ENCODE assay signal across 16 cellular contexts in the genomic region with DNA sequence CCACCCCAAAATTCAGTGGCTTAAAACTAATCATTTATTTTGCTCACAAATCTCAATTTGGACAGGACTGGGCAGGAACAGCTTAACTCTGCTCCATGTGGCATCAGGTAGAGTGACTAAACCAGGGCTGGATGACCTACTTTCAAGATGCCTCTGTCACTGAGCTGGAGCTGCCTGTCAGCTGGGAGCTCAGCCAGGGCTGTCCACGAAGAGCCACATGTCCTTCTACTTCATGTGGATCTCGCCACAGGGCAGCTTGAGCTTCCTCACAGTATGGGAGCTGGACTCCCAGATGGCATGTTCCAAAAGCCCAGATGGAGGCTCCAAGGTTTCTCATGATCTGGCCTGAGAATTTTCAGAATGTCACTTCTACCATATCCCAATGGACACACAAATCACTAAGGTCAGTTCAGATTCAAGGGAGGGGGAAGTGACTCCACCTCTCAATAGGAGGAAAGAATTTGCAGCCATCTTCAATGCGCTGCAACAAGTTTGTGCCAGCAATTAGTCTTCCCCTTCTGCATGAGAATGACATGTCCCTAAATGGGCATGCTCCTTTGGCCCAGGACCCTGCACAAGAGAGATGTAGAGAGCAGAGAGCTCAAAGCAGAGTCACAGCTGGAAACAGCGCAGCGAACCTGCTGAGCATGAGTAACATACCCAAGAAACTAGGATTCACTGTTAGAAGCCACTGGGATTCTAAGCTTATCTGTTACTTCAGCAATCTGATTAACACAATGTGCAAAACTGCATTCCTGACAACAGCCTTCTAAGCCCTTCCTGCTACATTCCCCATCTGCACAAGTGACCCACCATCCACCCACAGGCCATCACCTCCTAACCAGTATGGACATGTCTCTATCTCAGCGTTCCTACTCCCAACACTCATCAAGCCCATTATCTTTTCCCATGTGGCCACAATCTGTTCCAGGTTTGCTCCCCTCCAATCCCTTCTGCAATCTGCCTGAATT. TPM values are rescaled to one million over a fixed set of nuclear protein-coding genes. Genes with fewer than 3 reads are reported as not detected.
"Had no signal": no experiment of that assay in that cellular context is flagged by ENCODE, and none has a peak within 500 bp of the region (broad histone marks: within the 10 kb centered on the region; RNA-seq: fewer than 3 reads in every experiment).

No MANE protein-coding gene starts in this region.

- H3K27ac ChIP-seq: pancreas had no signal

- H3K27ac Mint-ChIP-seq: activated CD8-positive, alpha-beta T cell treated with anti-CD3 and anti-CD28 coated beads, Interleukin-2, amount 10 ng/mL, durations not matched to agents 7 days and 5 days; activated naive CD4-positive, alpha-beta T cell treated with anti-CD3 and anti-CD28 coated beads for 36 hours; mesothelial cell of epicardium; type B pancreatic cell had no signal

- H3K4me3 ChIP-seq: pancreas had no signal

- H3K27me3 ChIP-seq: pancreas had no signal

- H3K27me3 Mint-ChIP-seq: type B pancreatic cell had no signal

- H3K9me3 Mint-ChIP-seq: neural crest cell had no signal

- H3K36me3 ChIP-seq: pancreas had no signal

- H3K4me1 ChIP-seq: pancreas had no signal

- FAIRE-seq: kidney, pancreas had no signal

- H3K4me3 Mint-ChIP-seq: activated CD8-positive, alpha-beta T cell treated with anti-CD3 and anti-CD28 coated beads, Interleukin-2, amount 10 ng/mL, durations not matched to agents 7 days and 5 days; activated naive CD4-positive, alpha-beta T cell treated with anti-CD3 and anti-CD28 coated beads for 36 hours; mesothelial cell of epicardium; neural crest cell; type B pancreatic cell had no signal

- H3K9me3 ChIP-seq: pancreas had no signal

- DNase-seq: activated CD4-positive, alpha-beta T cell treated with anti-CD3 and anti-CD28 coated beads for 48 hours; activated CD8-positive, alpha-beta T cell treated with anti-CD3 and anti-CD28 coated beads, Interleukin-2, amount 10 ng/mL, durations not matched to agents 7 days and 5 days; activated naive CD4-positive, alpha-beta T cell treated with anti-CD3 and anti-CD28 coated beads for 36 hours; caudate nucleus; effector memory CD4-positive, alpha-beta T cell; erythroblast; kidney; left ventricle myocardium superior; pancreas; stimulated activated CD4-positive, alpha-beta T cell treated with anti-CD3 and anti-CD28 coated beads, Interleukin-2, amount 100 ng/mL, for 48 hours; stimulated activated naive CD4-positive, alpha-beta T cell treated with Interleukin-2 at 50 U/mL for 16 hours; T-helper 1 cell had no signal

RNA-seq across cellular contexts. Expression of a gene that starts 57.0 kb away (rescaled TPM):
- total RNA-seq: left ventricle myocardium superior, myocyte had no signal
